Comparison of ENCODE assay signal across 1 cellular context in genomic region chr14:36948157-36948859, GRCh38.
TF ChIP-seq lines count a peak whose summit lies in the region.

No MANE protein-coding gene starts in this region.

TF ChIP-seq in HEK293, 187 proteins besides CTCF, POLR2A, EP300 and RAD21 (continued from another document):
- TF ChIP-seq ZNF514 (tag by site-specific recombination; IDR thresholded peaks at IDR 0.05), result no peak
- no peak for TF ChIP-seq ZNF843 (tag by site-specific recombination; IDR thresholded peaks at IDR 0.05)
- no peak for TF ChIP-seq ZNF707 (tag by site-specific recombination; IDR thresholded peaks at IDR 0.05)
- TF ChIP-seq ZNF645 (tag by site-specific recombination; IDR thresholded peaks at IDR 0.05), result no peak
- peak; percentile 88 for TF ChIP-seq PRDM6 (tag by site-specific recombination; IDR thresholded peaks at IDR 0.05)
- TF ChIP-seq ZBTB7A (tag by site-specific recombination; IDR thresholded peaks at IDR 0.05; ENCODE audit: low read depth), result no peak
- no peak for TF ChIP-seq ZSCAN18 (tag by site-specific recombination; IDR thresholded peaks at IDR 0.05)
- TF ChIP-seq ZNF501 (tag by site-specific recombination; IDR thresholded peaks at IDR 0.05), result no peak
- no peak for TF ChIP-seq PATZ1 (tag by site-specific recombination; IDR thresholded peaks at IDR 0.05)
- TF ChIP-seq IKZF3 (tag by site-specific recombination; IDR thresholded peaks at IDR 0.05), result peak; percentile 73
- TF ChIP-seq YY2 (tag by site-specific recombination; IDR thresholded peaks at IDR 0.05), result no peak
- no peak for TF ChIP-seq ELK4 (IDR thresholded peaks at IDR 0.05; ENCODE audit: borderline replicate concordance, low read depth, low read length)
- no peak for TF ChIP-seq ZFP69B (tag by site-specific recombination; IDR thresholded peaks at IDR 0.05)
- no peak for TF ChIP-seq ZNF48 (tag by site-specific recombination; IDR thresholded peaks at IDR 0.05)
- TF ChIP-seq ZNF114 (tag by site-specific recombination; IDR thresholded peaks at IDR 0.05), result no peak
- no peak for TF ChIP-seq ZNF677 (tag by site-specific recombination; IDR thresholded peaks at IDR 0.05)
- no peak for TF ChIP-seq ZNF175 (tag by site-specific recombination; IDR thresholded peaks at IDR 0.05)
- TF ChIP-seq ZNF302 (tag by site-specific recombination; IDR thresholded peaks at IDR 0.05; ENCODE audit: low read depth), result no peak
- TF ChIP-seq PRDM10 (tag by site-specific recombination; IDR thresholded peaks at IDR 0.05), result no peak
- no peak for TF ChIP-seq ZNF433 (tag by site-specific recombination; IDR thresholded peaks at IDR 0.05; ENCODE audit: low read depth)
- TF ChIP-seq ZNF121 (tag by site-specific recombination; IDR thresholded peaks at IDR 0.05), result no peak
- TF ChIP-seq ZNF24 (tag by site-specific recombination; IDR thresholded peaks at IDR 0.05), result no peak
- TF ChIP-seq EGR2 (tag by site-specific recombination; IDR thresholded peaks at IDR 0.05; ENCODE audit: low read depth), result no peak
- TF ChIP-seq ZNF169 (tag by site-specific recombination; IDR thresholded peaks at IDR 0.05), result no peak
- no peak for TF ChIP-seq FEZF1 (tag by site-specific recombination; IDR thresholded peaks at IDR 0.05)
- no peak for TF ChIP-seq ZNF830 (tag by site-specific recombination; IDR thresholded peaks at IDR 0.05; ENCODE audit: low read depth)
- no peak for TF ChIP-seq ZNF324 (tag by site-specific recombination; IDR thresholded peaks at IDR 0.05)
- peak; percentile 19; the same call in 1 of the 2 replicates for TF ChIP-seq OSR2 (tag by site-specific recombination; IDR thresholded peaks at IDR 0.05)
- TF ChIP-seq ZNF555 (tag by site-specific recombination; conservative IDR thresholded peaks at IDR 0.05), result no peak
- TF ChIP-seq ZNF473 (tag by site-specific recombination; IDR thresholded peaks at IDR 0.05), result no peak
- TF ChIP-seq KLF1 (tag by site-specific recombination; IDR thresholded peaks at IDR 0.05), result no peak
- no peak for TF ChIP-seq ZNF558 (tag by site-specific recombination; IDR thresholded peaks at IDR 0.05)
TF ChIP-seq in HEK293: peak in this region for 4.
